Comparison of ENCODE assay signal across 8 cellular contexts in the genomic region with DNA sequence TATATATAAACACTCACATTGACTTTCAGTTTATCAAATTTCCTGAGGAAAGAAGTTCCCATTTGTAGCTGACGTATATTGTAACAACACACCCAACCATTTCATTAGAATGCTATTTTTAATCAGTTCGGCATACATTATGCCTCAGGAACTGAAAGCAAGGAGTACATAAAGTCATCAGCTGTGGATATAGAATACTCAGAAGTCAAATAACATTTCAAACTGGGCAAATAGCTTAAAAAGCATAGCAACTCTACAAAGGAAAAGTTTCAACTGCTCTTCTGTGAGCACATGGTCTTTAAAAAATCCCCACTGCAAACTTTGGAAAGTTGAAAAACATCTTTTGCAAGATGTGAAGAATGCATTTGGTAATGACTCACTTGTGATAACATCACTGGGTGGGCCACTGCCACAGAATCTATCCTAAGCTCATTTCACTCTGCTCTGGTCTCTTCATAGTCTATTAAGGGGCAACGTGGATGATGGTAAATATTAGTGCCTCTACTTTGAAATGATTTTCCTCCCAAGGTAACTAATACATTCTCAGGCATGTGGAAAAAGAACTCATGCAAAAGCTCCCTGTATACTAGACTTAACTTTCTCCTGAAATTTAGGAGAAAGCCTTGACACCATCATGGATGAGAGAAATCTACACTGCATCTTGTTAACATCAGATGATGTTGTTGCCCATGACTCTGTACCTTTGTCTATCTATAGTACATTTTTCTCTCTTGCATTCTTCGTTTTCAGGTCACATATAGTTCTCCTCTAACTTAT. TPM values are rescaled to one million over a fixed set of nuclear protein-coding genes. Genes with fewer than 3 reads are reported as not detected.
DNase-seq lines count a peak whose midpoint lies in the region; ATAC-seq and TF ChIP-seq lines count a peak whose summit lies in the region.

No MANE protein-coding gene starts in this region.

- peaks cover 3 to 40% (median 25%) of the 10 kb centered on the region in 11 experiments; a peak in 20 of 22 replicates for H3K36me3 ChIP-seq in BLaER1 treated with 17β-estradiol and CSF1 and Interleukin-3, amounts not matched to agents 10 nM and 100 nM
- no peaks in the 10 kb centered on the region for H3K36me3 ChIP-seq in mucosa of descending colon (ENCODE audit: low read depth)

- ATAC-seq in HG03135 (IDR thresholded peaks at IDR 0.05; ENCODE audit: unreplicated experiment) (peak; percentile 21), mucosa of descending colon (peak; percentile 42), HG02642 (IDR thresholded peaks at IDR 0.05; ENCODE audit: poor library complexity, unreplicated experiment) (no peak)

- H3K4me3 ChIP-seq in BLaER1 treated with 17β-estradiol and CSF1 and Interleukin-3, amounts not matched to agents 10 nM and 100 nM: peak overlapping the region in 1 of 10 experiments; percentile 15; a peak in 1 of 20 replicates
- no peak overlapping the region for H3K4me3 ChIP-seq in mucosa of descending colon

- no peaks in the 10 kb centered on the region for H3K27me3 ChIP-seq in BLaER1 treated with 17β-estradiol and CSF1 and Interleukin-3, amounts not matched to agents 10 nM and 100 nM

- H3K9ac ChIP-seq in BLaER1 treated with 17β-estradiol and CSF1 and Interleukin-3, amounts not matched to agents 10 nM and 100 nM: peak overlapping the region in 9 of 11 experiments; percentile 2 to 49 (median 31); a peak in 8 of 22 replicates

- H3K4me2 ChIP-seq in BLaER1 treated with 17β-estradiol and CSF1 and Interleukin-3, amounts not matched to agents 10 nM and 100 nM: peak overlapping the region; percentile 48 to 73 (median 66)

- peaks cover 0 to 25% (median 7%) of the 10 kb centered on the region in 11 experiments; a peak in 11 of 22 replicates for H3K9me3 ChIP-seq in BLaER1 treated with 17β-estradiol and CSF1 and Interleukin-3, amounts not matched to agents 10 nM and 100 nM (replicated peaks in 1 of 11)
- H3K9me3 ChIP-seq in mucosa of descending colon: no peaks in the 10 kb centered on the region

- peak; percentile 69 for DNase-seq in astrocyte of the hippocampus (ENCODE audit: low read depth, low spot score)
- no peak for DNase-seq in mucosa of descending colon
- no peak for DNase-seq in NCI-H2196 (lab: John Stamatoyannopoulos, UW; ENCODE audit: unreplicated experiment)
- no peak for DNase-seq in RKO (ENCODE audit: low spot score)
- DNase-seq in posterior vena cava (ENCODE audit: low spot score): no peak

- peak overlapping the region; percentile 31 to 73 (median 52); a peak in 20 of 22 replicates for H3K27ac ChIP-seq in BLaER1 treated with 17β-estradiol and CSF1 and Interleukin-3, amounts not matched to agents 10 nM and 100 nM

- H4K20me1 ChIP-seq in BLaER1 treated with 17β-estradiol and CSF1 and Interleukin-3, amounts not matched to agents 10 nM and 100 nM: peaks cover 0 to 56% (median 0%) of the 10 kb centered on the region in 11 experiments; a peak in 7 of 22 replicates

- intact Hi-C loops in mucosa of descending colon (cut with DNase I, micrococcal nuclease) (no loop called here), posterior vena cava (cut with DNase I) (no loop called here)

- no peak for TF ChIP-seq CTCF in mucosa of descending colon (IDR thresholded peaks at IDR 0.05)

- H3K4me1 ChIP-seq in BLaER1 treated with 17β-estradiol and CSF1 and Interleukin-3, amounts not matched to agents 10 nM and 100 nM: peaks cover 21 to 44% (median 28%) of the 10 kb centered on the region in 10 experiments
- H3K4me1 ChIP-seq in mucosa of descending colon (ENCODE audit: low read depth): no peaks in the 10 kb centered on the region

RNA-seq across cellular contexts. Expression of a gene that starts 49.2 kb away (rescaled TPM):
- total RNA-seq in mucosa of descending colon (10 to 100 TPM; 15.0 to 63.0 (median 24.8) TPM), posterior vena cava (10 to 100 TPM; 87.0 to 94.7 TPM)
